In the genomic region with DNA sequence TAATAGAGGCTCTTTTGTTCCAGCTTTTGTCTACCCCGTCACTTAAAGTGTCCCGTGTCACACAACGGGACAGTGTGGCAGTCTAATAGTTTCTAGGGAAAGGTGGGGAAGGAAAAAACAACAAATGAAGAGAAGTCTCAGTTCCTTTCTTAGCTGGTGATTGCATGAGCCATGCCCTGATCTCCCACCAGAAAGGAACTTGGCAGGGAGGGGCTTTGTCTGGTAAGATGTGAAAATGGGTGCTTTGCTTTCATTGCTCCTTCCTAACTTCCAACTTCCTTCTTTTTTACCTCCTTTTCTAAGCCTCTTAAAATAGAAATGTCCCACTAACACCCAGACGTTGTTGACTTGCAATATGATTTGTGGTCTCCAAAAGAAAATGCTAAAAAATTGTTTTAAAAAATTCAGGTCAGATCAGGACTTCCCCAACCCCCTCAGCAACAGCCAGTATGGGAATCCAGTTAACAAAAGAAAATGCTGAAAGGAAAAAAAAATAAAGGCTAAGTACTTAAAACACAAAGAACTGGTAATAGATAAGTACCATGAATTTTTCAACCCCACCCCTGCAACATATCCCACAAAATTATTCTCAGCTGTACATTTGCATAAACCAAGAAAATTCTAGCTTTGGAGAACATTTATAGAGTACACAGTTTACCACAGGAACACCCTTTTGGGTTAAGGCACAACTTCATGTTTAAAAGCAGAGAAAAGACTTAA, we compare ENCODE assay signal across 10 cellular contexts.
DNase-seq lines count a peak whose midpoint lies in the region; ATAC-seq and TF ChIP-seq lines count a peak whose summit lies in the region.
"Had no signal": no experiment of that assay in that cellular context is flagged by ENCODE, and none has a peak within 500 bp of the region (broad histone marks: within the 10 kb centered on the region; RNA-seq: fewer than 3 reads in every experiment).

No MANE protein-coding gene starts in this region.

- H3K4me3 Mint-ChIP-seq in stimulated activated naive CD8-positive, alpha-beta T cell treated with anti-CD3 and anti-CD28 coated beads, Interleukin-15, Interleukin-2, amounts not matched to agents 100 ng/mL and 50 ng/mL, for 24 hours = peak overlapping the region; percentile 69
- peak overlapping the region; percentile 16 for H3K4me3 Mint-ChIP-seq in activated CD4-positive, alpha-beta memory T cell treated with anti-CD3 and anti-CD28 coated beads, Interleukin-2, amount 10 ng/mL, durations not matched to agents 7 days and 5 days

- CTCF ChIA-PET in activated CD4-positive, alpha-beta memory T cell treated with anti-CD3 and anti-CD28 coated beads, Interleukin-2, amount 10 ng/mL, durations not matched to agents 7 days and 5 days (lab: Charles Lee) = interaction anchor here (0.6 to 1.1 kb wide), 4 partner anchors 23 to 114 kb away, joined by 3 read pairs; no protein-coding TSS in a partner anchor
- CTCF ChIA-PET in GM10248 (lab: Yijun Ruan, JAX) = interaction anchor here (1.0 to 1.2 kb wide), 3 partner anchors 9 to 11 kb away, joined by 3 to 5 read pairs (median 5); no protein-coding TSS in a partner anchor

- H3K27ac Mint-ChIP-seq in stimulated activated naive CD8-positive, alpha-beta T cell treated with anti-CD3 and anti-CD28 coated beads, Interleukin-15, Interleukin-2, amounts not matched to agents 100 ng/mL and 50 ng/mL, for 24 hours = peak overlapping the region; percentile 96
- H3K27ac Mint-ChIP-seq in activated CD4-positive, alpha-beta memory T cell treated with anti-CD3 and anti-CD28 coated beads, Interleukin-2, amount 10 ng/mL, durations not matched to agents 7 days and 5 days = peak overlapping the region; percentile 85

- POLR2A ChIA-PET in activated CD4-positive, alpha-beta memory T cell treated with anti-CD3 and anti-CD28 coated beads, Interleukin-2, amount 10 ng/mL, durations not matched to agents 7 days and 5 days (lab: Charles Lee) = interaction anchor here (1.2 to 3.4 kb wide), 6 partner anchors 23 to 113 kb away, joined by 3 to 51 read pairs (median 10); a partner anchor contains a TSS
- POLR2A ChIA-PET in GM10248 (lab: Yijun Ruan, JAX) = no interaction called here

- H3K27me3 Mint-ChIP-seq in stimulated activated naive CD8-positive, alpha-beta T cell treated with anti-CD3 and anti-CD28 coated beads, Interleukin-15, Interleukin-2, amounts not matched to agents 100 ng/mL and 50 ng/mL, for 24 hours = peaks cover 4% of the 10 kb centered on the region
- no peaks in the 10 kb centered on the region for H3K27me3 Mint-ChIP-seq in activated CD4-positive, alpha-beta memory T cell treated with anti-CD3 and anti-CD28 coated beads, Interleukin-2, amount 10 ng/mL, durations not matched to agents 7 days and 5 days

- peaks cover 6% of the 10 kb centered on the region for H3K36me3 Mint-ChIP-seq in stimulated activated naive CD8-positive, alpha-beta T cell treated with anti-CD3 and anti-CD28 coated beads, Interleukin-15, Interleukin-2, amounts not matched to agents 100 ng/mL and 50 ng/mL, for 24 hours (ENCODE audit: low read depth)
- peaks cover 69% of the 10 kb centered on the region for H3K36me3 Mint-ChIP-seq in activated CD4-positive, alpha-beta memory T cell treated with anti-CD3 and anti-CD28 coated beads, Interleukin-2, amount 10 ng/mL, durations not matched to agents 7 days and 5 days (ENCODE audit: low read depth)

- no peak for ATAC-seq in stimulated activated naive CD8-positive, alpha-beta T cell treated with anti-CD3 and anti-CD28 coated beads, Interleukin-15, Interleukin-2, amounts not matched to agents 100 U/mL and 50 U/mL, for 24 hours
- no peak for ATAC-seq in GM18909 (IDR thresholded peaks at IDR 0.05; ENCODE audit: poor library complexity, unreplicated experiment)

- no peak for DNase-seq in stimulated activated naive CD8-positive, alpha-beta T cell treated with anti-CD3 and anti-CD28 coated beads, Interleukin-15, Interleukin-2, amounts not matched to agents 100 U/mL and 50 U/mL, for 24 hours
- no peak for DNase-seq in activated CD4-positive, alpha-beta memory T cell treated with anti-CD3 and anti-CD28 coated beads, Interleukin-2, amount 10 ng/mL, durations not matched to agents 7 days and 5 days
- DNase-seq in medulla oblongata (ENCODE audit: extremely low spot score) (peak; percentile 45), mesenteric fat pad (ENCODE audit: low spot score) (no peak), GM10248 (ENCODE audit: extremely low spot score) (no peak), mucosa of gallbladder (ENCODE audit: low spot score) (no peak)
- DNase-seq: activated CD4-positive, CD25-positive, alpha-beta regulatory T cell treated with anti-CD3 and anti-CD28 coated beads, Interleukin-2, amount 50 U/mL, for 72 hours; aorta had no signal

- TF ChIP-seq CTCF in GM10248 (IDR thresholded peaks at IDR 0.05; ENCODE audit: control extremely low read depth, extremely low read depth, low read depth, missing control alignments) = no peak

- H3K4me1 Mint-ChIP-seq in stimulated activated naive CD8-positive, alpha-beta T cell treated with anti-CD3 and anti-CD28 coated beads, Interleukin-15, Interleukin-2, amounts not matched to agents 100 ng/mL and 50 ng/mL, for 24 hours (ENCODE audit: low read depth) = peaks cover 60% of the 10 kb centered on the region
- H3K4me1 Mint-ChIP-seq in activated CD4-positive, alpha-beta memory T cell treated with anti-CD3 and anti-CD28 coated beads, Interleukin-2, amount 10 ng/mL, durations not matched to agents 7 days and 5 days = peaks cover 66% of the 10 kb centered on the region

- no peaks in the 10 kb centered on the region for H3K9me3 Mint-ChIP-seq in stimulated activated naive CD8-positive, alpha-beta T cell treated with anti-CD3 and anti-CD28 coated beads, Interleukin-15, Interleukin-2, amounts not matched to agents 100 ng/mL and 50 ng/mL, for 24 hours
- H3K9me3 Mint-ChIP-seq in activated CD4-positive, alpha-beta memory T cell treated with anti-CD3 and anti-CD28 coated beads, Interleukin-2, amount 10 ng/mL, durations not matched to agents 7 days and 5 days = peaks cover 3% of the 10 kb centered on the region
